22 cellular contexts compared by ENCODE assay signal in genomic region chr7:134022512-134022911, GRCh38.
DNase-seq lines count a peak whose midpoint lies in the region; ATAC-seq, FAIRE-seq and TF ChIP-seq lines count a peak whose summit lies in the region.
"Had no signal": no experiment of that assay in that cellular context is flagged by ENCODE, and none has a peak within 500 bp of the region (broad histone marks: within the 10 kb centered on the region; RNA-seq: fewer than 3 reads in every experiment).

No MANE protein-coding gene starts in this region.

- H3K79me2 ChIP-seq in PC-3 (ENCODE audit: low read length): no peaks in the 10 kb centered on the region

- in situ Hi-C loops in gastrocnemius medialis (cut with MboI; ENCODE audit: low sequenced_read_pairs in 4 of 4): no loop called here

- no peak for TF ChIP-seq CTCF in PC-3 (conservative IDR thresholded peaks at IDR 0.05; ENCODE audit: low read depth, low read length)
- TF ChIP-seq CTCF in fibroblast of the aortic adventitia (IDR thresholded peaks at IDR 0.05; ENCODE audit: insufficient read depth, low read length): no peak
- TF ChIP-seq CTCF in gastrocnemius medialis (IDR thresholded peaks at IDR 0.05 in 4 of 5, conservative IDR thresholded peaks at IDR 0.05 in 1 of 5): no peak

- H3K4me3 ChIP-seq in PC-3 (ENCODE audit: low read length): no peak overlapping the region
- H3K4me3 ChIP-seq in fibroblast of the aortic adventitia (ENCODE audit: low read depth, low read length): no peak overlapping the region
- no peak overlapping the region for H3K4me3 ChIP-seq in gastrocnemius medialis
- H3K4me3 ChIP-seq: coronary artery, MG63, smooth muscle cell, transverse colon had no signal

- H3K27ac ChIP-seq in PC-3 (ENCODE audit: low read length): no peak overlapping the region
- H3K27ac ChIP-seq in gastrocnemius medialis: no peak overlapping the region
- H3K27ac ChIP-seq: coronary artery, RWPE1, transverse colon had no signal

- H4K20me1 ChIP-seq in PC-3 (ENCODE audit: low read length): no peaks in the 10 kb centered on the region

- intact Hi-C loops in PC-3 (cut with micrococcal nuclease) (no loop called here), gastrocnemius medialis (cut with DNase I; ENCODE audit: low total_unique reads) (no loop called here)

- no peak for TF ChIP-seq POLR2A in gastrocnemius medialis (IDR thresholded peaks at IDR 0.05)

- no peaks in the 10 kb centered on the region for H3K9me2 ChIP-seq in PC-3 (replicated peaks; ENCODE audit: low read length)

- H3K9ac ChIP-seq in PC-3 (ENCODE audit: low read length): no peak overlapping the region

- H3K4me1 ChIP-seq in PC-3 (ENCODE audit: insufficient read depth, low read length) (no peaks in the 10 kb centered on the region), gastrocnemius medialis (no peaks in the 10 kb centered on the region)

- H3K9me3 ChIP-seq in PC-3 (ENCODE audit: low read length): no peaks in the 10 kb centered on the region
- no peaks in the 10 kb centered on the region for H3K9me3 ChIP-seq in gastrocnemius medialis
- H3K9me3 ChIP-seq: MG63, transverse colon had no signal

- H3K4me2 ChIP-seq in PC-3 (ENCODE audit: low read length): no peak overlapping the region
- H3K4me2 ChIP-seq: smooth muscle cell had no signal

- H3F3A ChIP-seq in PC-3 (ENCODE audit: low read length, unreplicated experiment): no peaks in the 10 kb centered on the region

- no peaks in the 10 kb centered on the region for H3K36me3 ChIP-seq in PC-3 (ENCODE audit: low read depth, low read length)
- no peaks in the 10 kb centered on the region for H3K36me3 ChIP-seq in gastrocnemius medialis
- H3K36me3 ChIP-seq: MG63, transverse colon had no signal

- POLR2A ChIA-PET in PC-3 (lab: Charles Lee; ENCODE audit: unreplicated experiment): interaction anchor here (0.6 kb wide), 1 partner anchor 22 kb away, joined by 4 read pairs; no protein-coding TSS in a partner anchor

- H3K27me3 ChIP-seq in PC-3 (ENCODE audit: low read length): no peaks in the 10 kb centered on the region
- no peaks in the 10 kb centered on the region for H3K27me3 ChIP-seq in gastrocnemius medialis
- H3K27me3 ChIP-seq: MG63, transverse colon had no signal

- BruUV-seq in PC-3 (replicated peaks; lab: Mats Ljungman, UMichigan): no TSS peak

- ATAC-seq in PC-3 (peak; percentile 99), gastrocnemius medialis (no peak)
- no peak for ATAC-seq in stimulated activated naive CD8-positive, alpha-beta T cell treated with anti-CD3 and anti-CD28 coated beads, Interleukin-15, Interleukin-2, amounts not matched to agents 100 U/mL and 50 U/mL, for 24 hours
- ATAC-seq: activated T-cell treated with anti-CD3 and anti-CD28 coated beads, Interleukin-2, amount 50 U/mL, for 4 hours had no signal

- DNase-seq in DMS79 (lab: John Stamatoyannopoulos, UW): peak; percentile 68
- peak in 2 of 3 experiments; percentile 73 to 92 for DNase-seq in NCI-H1417 (lab: John Stamatoyannopoulos, UW)
- peak; percentile 27 for DNase-seq in PC-3
- peak; percentile 21 for DNase-seq in fibroblast of the aortic adventitia (ENCODE audit: low read depth)
- no peak for DNase-seq in stimulated activated naive CD8-positive, alpha-beta T cell treated with anti-CD3 and anti-CD28 coated beads, Interleukin-15, Interleukin-2, amounts not matched to agents 100 U/mL and 50 U/mL, for 24 hours
- DNase-seq in NOMO-1 treated with DMSO at 0.1 percent for 48 hours (lab: John Stamatoyannopoulos, UW; ENCODE audit: unreplicated experiment): no peak
- DNase-seq in RCC 7860 (ENCODE audit: low spot score): no peak
- no peak for DNase-seq in gastrocnemius medialis
- DNase-seq: activated CD4-positive, CD25-positive, alpha-beta regulatory T cell treated with anti-CD3 and anti-CD28 coated beads, Interleukin-2, amount 50 U/mL, for 72 hours; activated CD8-positive, alpha-beta memory T cell treated with anti-CD3 and anti-CD28 coated beads for 24 hours; activated naive CD4-positive, alpha-beta T cell treated with Interleukin-2 at 50 U/mL for 16 hours; activated T-cell treated with anti-CD3 and anti-CD28 coated beads, Interleukin-2, amount 50 U/mL, for 4 hours; DMS 273 treated with DMSO at 0.1 percent for 48 hours; endodermal cell; immature natural killer cell; MG63; stimulated activated CD4-positive, alpha-beta T cell treated with anti-CD3 and anti-CD28 coated beads, Interleukin-2, amount 100 ng/mL, for 48 hours; transverse colon had no signal

- CTCF ChIA-PET in PC-3 (lab: Charles Lee): interaction anchor here (0.6 to 1.1 kb wide), 4 partner anchors 10 to 309 kb away, joined by 3 to 10 read pairs (median 3); no protein-coding TSS in a partner anchor

- H2AFZ ChIP-seq in PC-3 (ENCODE audit: low read length): no peak overlapping the region

- no peak for FAIRE-seq in RCC 7860 (lab: Jason Lieb, UNC)
- FAIRE-seq: GM12892 had no signal

Comparison
In these comparisons a context has a peak if more than half of its experiments do, and no peak if none do; other contexts are left out.
1. DNase-seq: peak in DMS79 (single experiment), NCI-H1417 (2 of 3), PC-3 (single experiment) and fibroblast of the aortic adventitia (single experiment); none in stimulated activated naive CD8-positive, alpha-beta T cell treated with anti-CD3 and anti-CD28 coated beads, Interleukin-15, Interleukin-2, amounts not matched to agents 100 U/mL and 50 U/mL, for 24 hours (single experiment), NOMO-1 treated with DMSO at 0.1 percent for 48 hours (single experiment), RCC 7860 (single experiment) and gastrocnemius medialis (0 of 2).